ENCODE assay signal across 17 cellular contexts in the genomic region with DNA sequence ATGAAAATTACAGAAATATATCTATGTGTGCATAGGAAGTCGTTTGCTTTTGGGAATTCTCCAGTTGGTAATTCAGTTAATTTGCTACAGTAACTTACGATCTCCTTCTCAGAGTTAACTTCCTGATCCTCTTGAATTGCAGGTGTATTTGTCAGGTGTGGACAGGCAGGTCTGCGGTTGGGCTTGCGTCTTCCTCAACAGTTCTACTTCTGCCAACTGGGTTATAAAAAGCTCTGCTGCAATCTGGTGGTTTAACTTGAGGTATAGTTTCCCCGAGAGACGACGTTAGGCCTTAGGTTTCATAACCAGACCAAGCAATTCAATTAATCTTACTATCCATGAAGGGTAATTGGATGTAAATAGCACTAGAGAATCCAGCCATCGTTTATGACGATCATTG.
DNase-seq lines count a peak whose midpoint lies in the region; TF ChIP-seq lines count a peak whose summit lies in the region.
"Had no signal": no experiment of that assay in that cellular context is flagged by ENCODE, and none has a peak within 500 bp of the region (broad histone marks: within the 10 kb centered on the region; RNA-seq: fewer than 3 reads in every experiment).

No MANE protein-coding gene starts in this region.

- H3K79me2 ChIP-seq in MM.1S (ENCODE audit: low read length), result no peaks in the 10 kb centered on the region

- H3K9me3 ChIP-seq in MM.1S (replicated peaks; ENCODE audit: insufficient read depth, low read length) (no peaks in the 10 kb centered on the region), colonic mucosa (no peaks in the 10 kb centered on the region), SJCRH30 (replicated peaks) (no peaks in the 10 kb centered on the region)
- H3K9me3 ChIP-seq: HAP-1 had no signal

- H3K4me1 ChIP-seq in MM.1S (ENCODE audit: low read length) (peaks cover 15% of the 10 kb centered on the region), colonic mucosa (no peaks in the 10 kb centered on the region), SJCRH30 (no peaks in the 10 kb centered on the region)
- H3K4me1 ChIP-seq: HAP-1 had no signal

- H3K36me3 ChIP-seq in MM.1S (replicated peaks; ENCODE audit: insufficient read depth, low read length), result no peaks in the 10 kb centered on the region
- no peaks in the 10 kb centered on the region for H3K36me3 ChIP-seq in colonic mucosa
- no peaks in the 10 kb centered on the region for H3K36me3 ChIP-seq in SJCRH30
- H3K36me3 ChIP-seq: HAP-1 had no signal

- peak overlapping the region; percentile 45 to 84 (median 68) for H3K27ac Mint-ChIP-seq in nephron
- H3K27ac Mint-ChIP-seq: CD4-positive, CD25-positive, alpha-beta regulatory T cell had no signal

- no peaks in the 10 kb centered on the region for H3K9me2 ChIP-seq in MM.1S (replicated peaks; ENCODE audit: insufficient read depth, low read length)

- no peaks in the 10 kb centered on the region for H3K27me3 Mint-ChIP-seq in nephron (ENCODE audit: low read depth)

- H3K4me2 ChIP-seq in MM.1S (ENCODE audit: low read depth, low read length), result peak overlapping the region; percentile 23; the same call in 1 of the 2 replicates

- peaks cover 27% of the 10 kb centered on the region for H3K4me1 Mint-ChIP-seq in nephron
- H3K4me1 Mint-ChIP-seq: CD4-positive, CD25-positive, alpha-beta regulatory T cell; CD8-positive, alpha-beta memory T cell had no signal

- no peak overlapping the region for H2AFZ ChIP-seq in MM.1S (ENCODE audit: low read length)
- H2AFZ ChIP-seq: GM23248 had no signal

- no peak overlapping the region for H3K4me3 Mint-ChIP-seq in nephron
- H3K4me3 Mint-ChIP-seq: CD4-positive, CD25-positive, alpha-beta regulatory T cell; CD8-positive, alpha-beta memory T cell had no signal

- H3K4me3 ChIP-seq in MM.1S (ENCODE audit: low read length) (no peak overlapping the region), colonic mucosa (no peak overlapping the region), SJCRH30 (no peak overlapping the region)
- H3K4me3 ChIP-seq: GM23248, HAP-1 had no signal

- H3K36me3 Mint-ChIP-seq in nephron (ENCODE audit: low read depth), result no peaks in the 10 kb centered on the region
- H3K36me3 Mint-ChIP-seq: CD4-positive, CD25-positive, alpha-beta regulatory T cell had no signal

- DNase-seq in NOMO-1 (lab: John Stamatoyannopoulos, UW; ENCODE audit: unreplicated experiment in 2 of 2) (peak; percentile 34 to 53), NOMO-1 treated with dmso at 0.1 percent for 144 hours (lab: John Stamatoyannopoulos, UW; ENCODE audit: unreplicated experiment) (no peak), MM.1S (peak; percentile 90), colonic mucosa (peak; percentile 22), RPMI8226 (no peak), SJCRH30 (no peak), HT-29 (ENCODE audit: low spot score) (no peak)
- DNase-seq: 8988T; C1 segment of cervical spinal cord; CD4-positive, CD25-positive, alpha-beta regulatory T cell; CD8-positive, alpha-beta memory T cell; COR-L47; GM23248; IMR-90 had no signal

- no peaks in the 10 kb centered on the region for H3K9me3 Mint-ChIP-seq in nephron
- H3K9me3 Mint-ChIP-seq: CD8-positive, alpha-beta memory T cell had no signal

- H4K20me1 ChIP-seq in MM.1S (ENCODE audit: insufficient read depth, low read length), result no peaks in the 10 kb centered on the region

- H3K27ac ChIP-seq in MM.1S (ENCODE audit: low read length) (peak overlapping the region; percentile 81), colonic mucosa (no peak overlapping the region), SJCRH30 (no peak overlapping the region)
- H3K27ac ChIP-seq: GM23248, HL-60 had no signal

- intact Hi-C loops in colonic mucosa (cut with DNase I), result no loop called here

- H3K27me3 ChIP-seq in MM.1S (replicated peaks; ENCODE audit: insufficient read depth, low read length) (no peaks in the 10 kb centered on the region), colonic mucosa (no peaks in the 10 kb centered on the region), SJCRH30 (no peaks in the 10 kb centered on the region)

- H3F3A ChIP-seq in MM.1S (ENCODE audit: insufficient read depth, low read length), result 0 out of 2 replicates have a peak, but pooled peaks cover 3% of the 10 kb centered on the region

- TF ChIP-seq CTCF in MM.1S (IDR thresholded peaks at IDR 0.05; ENCODE audit: low read length), result no peak
- TF ChIP-seq CTCF in colonic mucosa (IDR thresholded peaks at IDR 0.05), result no peak
- TF ChIP-seq CTCF in nephron (IDR thresholded peaks at IDR 0.05; ENCODE audit: unreplicated experiment in 3 of 3), result no peak

- no peak overlapping the region for H3K9ac ChIP-seq in MM.1S (ENCODE audit: low read length)
- no peak overlapping the region for H3K9ac ChIP-seq in colonic mucosa (ENCODE audit: low read depth in 2 of 2, low read length in 2 of 2)
- H3K9ac ChIP-seq: GM23248 had no signal

Comparison
In these comparisons a context has a peak if more than half of its experiments do, and no peak if none do; other contexts are left out.
1. DNase-seq: peak in NOMO-1 (2 of 2), MM.1S (single experiment) and colonic mucosa (single experiment); none in NOMO-1 treated with dmso at 0.1 percent for 144 hours (single experiment), RPMI8226 (single experiment), SJCRH30 (0 of 2) and HT-29 (single experiment).